Comparison of ENCODE assay signal across 9 cellular contexts in the genomic region with DNA sequence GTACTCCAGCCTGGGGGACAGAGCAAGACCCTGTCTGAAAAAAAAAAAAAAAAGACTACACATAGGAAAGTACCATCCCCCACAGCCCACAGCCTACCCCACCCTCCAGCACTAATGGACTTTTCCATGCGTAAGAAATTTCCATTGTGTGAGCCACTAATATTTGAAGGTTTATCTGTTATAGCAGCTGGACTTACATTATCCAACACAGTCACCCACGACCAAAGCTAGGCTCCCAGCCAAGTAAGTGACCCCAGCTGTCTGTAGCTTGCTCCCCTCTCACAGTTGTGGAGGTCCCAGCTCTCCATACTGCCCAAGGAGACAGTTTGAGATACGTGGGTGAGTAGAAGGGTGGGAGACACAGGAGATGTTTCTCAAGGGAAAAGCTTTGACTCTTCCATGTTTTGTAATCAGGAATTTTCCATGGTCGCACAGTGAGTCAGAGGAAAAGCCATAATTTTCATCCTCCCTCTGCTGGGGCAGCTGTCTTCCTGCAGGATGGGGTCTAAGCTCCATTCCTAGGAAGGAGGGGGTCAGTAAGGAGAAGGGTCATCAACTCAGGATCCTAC. TPM values are rescaled to one million over a fixed set of nuclear protein-coding genes. Genes with fewer than 3 reads are reported as not detected.
A peak's percentile ranks its signal among the peaks of the same experiment; 100 is the strongest.
DNase-seq lines count a peak whose midpoint lies in the region; ATAC-seq and TF ChIP-seq lines count a peak whose summit lies in the region.
"Had no signal": no experiment of that assay in that cellular context is flagged by ENCODE, and none has a peak within 500 bp of the region (broad histone marks: within the 10 kb centered on the region; RNA-seq: fewer than 3 reads in every experiment).

No MANE protein-coding gene starts in this region.

- H3K9me3 ChIP-seq in HEK293 (ENCODE audit: control insufficient read depth, insufficient read depth, low read depth, low read length) (no peaks in the 10 kb centered on the region), adipocyte (ENCODE audit: control insufficient read depth, low read length) (peaks cover 9% of the 10 kb centered on the region), suprapubic skin (no peaks in the 10 kb centered on the region), mucosa of descending colon (no peaks in the 10 kb centered on the region)

- CTCF ChIA-PET in HEK293 (lab: Yijun Ruan, JAX), result interaction anchor here (0.6 to 2.0 kb wide), 11 partner anchors 9 to 406 kb away, joined by 3 to 10 read pairs (median 4); no protein-coding TSS in a partner anchor

- H3K4me1 ChIP-seq in HEK293 (ENCODE audit: control insufficient read depth, insufficient read depth, low read length) (peaks cover 2% of the 10 kb centered on the region; the same call in 1 of the 2 replicates), adipocyte (ENCODE audit: control insufficient read depth, insufficient read depth, low read length) (peaks cover 45% of the 10 kb centered on the region), foreskin keratinocyte (peaks cover 11% of the 10 kb centered on the region), suprapubic skin (peaks cover 8% of the 10 kb centered on the region), mucosa of descending colon (ENCODE audit: low read depth) (no peaks in the 10 kb centered on the region)

- H3K36me3 ChIP-seq in HEK293 (ENCODE audit: control insufficient read depth in 2 of 2, insufficient read depth in 1 of 2, low read length in 2 of 2) (no peaks in the 10 kb centered on the region), adipocyte (ENCODE audit: control insufficient read depth, insufficient read depth, low read length, severe bottlenecking) (no peaks in the 10 kb centered on the region), suprapubic skin (no peaks in the 10 kb centered on the region), mucosa of descending colon (ENCODE audit: low read depth) (no peaks in the 10 kb centered on the region)

- POLR2A ChIA-PET in HEK293 (lab: Yijun Ruan, JAX), result no interaction called here

- TF ChIP-seq CTCF in HEK293 (tag by site-specific recombination; IDR thresholded peaks at IDR 0.05) (no peak), foreskin keratinocyte (conservative IDR thresholded peaks at IDR 0.05) (peak; percentile 43), suprapubic skin (IDR thresholded peaks at IDR 0.05) (no peak), mucosa of descending colon (IDR thresholded peaks at IDR 0.05) (no peak)

- H3K27me3 ChIP-seq in adipocyte (replicated peaks; ENCODE audit: control insufficient read depth, insufficient read depth, low read length) (no peaks in the 10 kb centered on the region), foreskin keratinocyte (no peaks in the 10 kb centered on the region), suprapubic skin (no peaks in the 10 kb centered on the region)

- TF ChIP-seq EP300 in suprapubic skin (IDR thresholded peaks at IDR 0.05), result no peak

- TF ChIP-seq POLR2A in suprapubic skin (IDR thresholded peaks at IDR 0.05), result no peak

- DNase-seq in adipocyte (ENCODE audit: low read depth), result peak; percentile 66
- DNase-seq in foreskin keratinocyte, result no peak
- no peak for DNase-seq in suprapubic skin (ENCODE audit: low spot score in 2 of 2)
- DNase-seq in mucosa of descending colon, result no peak
- no peak for DNase-seq in stimulated activated CD8-positive, alpha-beta memory T cell treated with anti-CD3 and anti-CD28 coated beads, Interleukin-4, amount 100 ng/mL, for 48 hours
- DNase-seq: activated CD4-positive, CD25-positive, alpha-beta regulatory T cell treated with anti-CD3 and anti-CD28 coated beads, Interleukin-2, amount 50 U/mL, for 72 hours; retina had no signal

- peak; percentile 27 for ATAC-seq in foreskin keratinocyte
- ATAC-seq in mucosa of descending colon, result no peak
- no peak for ATAC-seq in GM21717 (IDR thresholded peaks at IDR 0.05; ENCODE audit: unreplicated experiment)

- intact Hi-C loops in mucosa of descending colon (cut with DNase I, micrococcal nuclease), result loop anchor here in 1 of 2 donors (10.0 kb wide), 1 partner anchor 407 kb away; no protein-coding TSS in a partner anchor

- 69% methylated on average over 4 of the region's 4 CpGs for WGBS in suprapubic skin

- H3K27ac ChIP-seq in HEK293 (ENCODE audit: extremely low read depth, low read depth, low read length) (no peak overlapping the region), foreskin keratinocyte (no peak overlapping the region), suprapubic skin (peak overlapping the region; percentile 38)

- H3K4me3 ChIP-seq in HEK293 (ENCODE audit: low read depth, low read length) (no peak overlapping the region), adipocyte (ENCODE audit: low read length) (peak overlapping the region; percentile 49), suprapubic skin (no peak overlapping the region), mucosa of descending colon (no peak overlapping the region)

- H3K9ac ChIP-seq in adipocyte (ENCODE audit: low read length), result peak overlapping the region; percentile 81

TF ChIP-seq in HEK293, 187 proteins besides CTCF, POLR2A, EP300 and RAD21:
- TF ChIP-seq ZFHX2 (tag by site-specific recombination; conservative IDR thresholded peaks at IDR 0.05), result 0 out of 2 replicates have a peak, but pooled peaks have one; percentile 12
- TF ChIP-seq ZNF366 (tag by site-specific recombination; conservative IDR thresholded peaks at IDR 0.05), result no peak
- TF ChIP-seq ZNF544 (tag by site-specific recombination; IDR thresholded peaks at IDR 0.05), result no peak
- TF ChIP-seq, protein P1, sequence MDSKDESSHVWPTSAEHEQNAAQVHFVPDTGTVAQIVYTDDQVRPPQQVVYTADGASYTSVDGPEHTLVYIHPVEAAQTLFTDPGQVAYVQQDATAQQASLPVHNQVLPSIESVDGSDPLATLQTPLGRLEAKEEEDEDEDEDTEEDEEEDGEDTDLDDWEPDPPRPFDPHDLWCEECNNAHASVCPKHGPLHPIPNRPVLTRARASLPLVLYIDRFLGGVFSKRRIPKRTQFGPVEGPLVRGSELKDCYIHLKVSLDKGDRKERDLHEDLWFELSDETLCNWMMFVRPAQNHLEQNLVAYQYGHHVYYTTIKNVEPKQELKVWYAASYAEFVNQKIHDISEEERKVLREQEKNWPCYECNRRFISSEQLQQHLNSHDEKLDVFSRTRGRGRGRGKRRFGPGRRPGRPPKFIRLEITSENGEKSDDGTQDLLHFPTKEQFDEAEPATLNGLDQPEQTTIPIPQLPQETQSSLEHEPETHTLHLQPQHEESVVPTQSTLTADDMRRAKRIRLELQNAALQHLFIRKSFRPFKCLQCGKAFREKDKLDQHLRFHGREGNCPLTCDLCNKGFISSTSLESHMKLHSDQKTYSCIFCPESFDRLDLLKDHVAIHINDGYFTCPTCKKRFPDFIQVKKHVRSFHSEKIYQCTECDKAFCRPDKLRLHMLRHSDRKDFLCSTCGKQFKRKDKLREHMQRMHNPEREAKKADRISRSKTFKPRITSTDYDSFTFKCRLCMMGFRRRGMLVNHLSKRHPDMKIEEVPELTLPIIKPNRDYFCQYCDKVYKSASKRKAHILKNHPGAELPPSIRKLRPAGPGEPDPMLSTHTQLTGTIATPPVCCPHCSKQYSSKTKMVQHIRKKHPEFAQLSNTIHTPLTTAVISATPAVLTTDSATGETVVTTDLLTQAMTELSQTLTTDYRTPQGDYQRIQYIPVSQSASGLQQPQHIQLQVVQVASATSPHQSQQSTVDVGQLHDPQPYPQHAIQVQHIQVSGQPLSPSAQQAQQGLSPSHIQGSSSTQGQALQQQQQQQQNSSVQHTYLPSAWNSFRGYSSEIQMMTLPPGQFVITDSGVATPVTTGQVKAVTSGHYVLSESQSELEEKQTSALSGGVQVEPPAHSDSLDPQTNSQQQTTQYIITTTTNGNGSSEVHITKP (tag by site-specific recombination; IDR thresholded peaks at IDR 0.05), result peak; percentile 74
- TF ChIP-seq SP2 (tag by site-specific recombination; IDR thresholded peaks at IDR 0.05), result no peak
- TF ChIP-seq GLI4 (tag by site-specific recombination; IDR thresholded peaks at IDR 0.05), result no peak
- no peak for TF ChIP-seq ZNF292 (tag by site-specific recombination; IDR thresholded peaks at IDR 0.05; ENCODE audit: borderline replicate concordance, low read depth)

RNA-seq across cellular contexts. Expression of gene CAV1, which starts 57.4 kb away (rescaled TPM):
- total RNA-seq in foreskin keratinocyte (1,286 and 1,415 TPM in 2 replicates), suprapubic skin (100 to 1,000 TPM; 123 to 215 (median 187) TPM), mucosa of descending colon (100 to 1,000 TPM in 1 of 3 donors, 10 to 100 TPM in 2; 17.9 to 248 (median 46.1) TPM)
- polyA plus RNA-seq in foreskin keratinocyte, result 706 and 882 TPM in 2 replicates
